ENCODE assay signal across 19 cellular contexts in genomic region chr2:66448592-66448991, GRCh38. TPM values are rescaled to one million over a fixed set of nuclear protein-coding genes. Genes with fewer than 3 reads are reported as not detected.
"Had no signal": no experiment of that assay in that cellular context is flagged by ENCODE, and none has a peak within 500 bp of the region (broad histone marks: within the 10 kb centered on the region; RNA-seq: fewer than 3 reads in every experiment).

No MANE protein-coding gene starts in this region.

- H3K4me3 Mint-ChIP-seq: activated CD4-positive, alpha-beta T cell treated with anti-CD3 and anti-CD28 coated beads for 36 hours; activated CD8-positive, alpha-beta T cell treated with anti-CD3 and anti-CD28 coated beads for 36 hours; activated naive CD4-positive, alpha-beta T cell treated with anti-CD3 and anti-CD28 coated beads, Interleukin-2, amount 50 U/mL, for 24 hours; activated T-cell treated with anti-CD3 and anti-CD28 coated beads, Interleukin-2, amount 50 U/mL, for 4 hours; natural killer cell treated with Interleukin-12 subunit alpha and Interleukin-12 subunit beta and Interleukin-15 and Interleukin-18, amount 100 ng/mL, for 72 hours; stimulated activated naive CD8-positive, alpha-beta T cell treated with anti-CD3 and anti-CD28 coated beads, Interleukin-15, Interleukin-2, amounts not matched to agents 100 ng/mL and 50 ng/mL, for 24 hours had no signal

- H3K9me3 Mint-ChIP-seq: activated CD8-positive, alpha-beta T cell treated with anti-CD3 and anti-CD28 coated beads for 36 hours; activated T-cell treated with anti-CD3 and anti-CD28 coated beads, Interleukin-2, amount 50 U/mL, for 4 hours; natural killer cell treated with Interleukin-12 subunit alpha and Interleukin-12 subunit beta and Interleukin-15 and Interleukin-18, amount 100 ng/mL, for 72 hours; stimulated activated naive CD8-positive, alpha-beta T cell treated with anti-CD3 and anti-CD28 coated beads, Interleukin-15, Interleukin-2, amounts not matched to agents 100 ng/mL and 50 ng/mL, for 24 hours had no signal

- H3K9me3 ChIP-seq: colonic mucosa, gastrocnemius medialis, heart left ventricle, left ventricle myocardium inferior, mucosa of descending colon, prostate gland, suprapubic skin, upper lobe of left lung had no signal

- H3K27me3 ChIP-seq: colonic mucosa, gastrocnemius medialis, right lobe of liver had no signal

- DNase-seq: activated CD4-positive, alpha-beta T cell treated with anti-CD3 and anti-CD28 coated beads for 36 hours; activated CD8-positive, alpha-beta T cell treated with anti-CD3 and anti-CD28 coated beads for 36 hours; activated effector memory CD4-positive, alpha-beta T cell treated with Interleukin-2 at 50 U/mL for 16 hours; activated T-cell treated with anti-CD3 and anti-CD28 coated beads, Interleukin-2, amount 50 U/mL, for 4 hours; caudate nucleus; colonic mucosa; gastrocnemius medialis; heart left ventricle; left ventricle myocardium inferior; mucosa of descending colon; nucleus accumbens; right lobe of liver; T-helper 2 cell; upper lobe of left lung had no signal

- ATAC-seq: activated CD4-positive, alpha-beta T cell treated with anti-CD3 and anti-CD28 coated beads for 36 hours; activated CD8-positive, alpha-beta T cell treated with anti-CD3 and anti-CD28 coated beads for 36 hours; activated T-cell treated with anti-CD3 and anti-CD28 coated beads, Interleukin-2, amount 50 U/mL, for 4 hours; gastrocnemius medialis; heart left ventricle; mucosa of descending colon; natural killer cell treated with Interleukin-12 subunit alpha and Interleukin-12 subunit beta and Interleukin-15 and Interleukin-18, amount 100 ng/mL, for 72 hours; right lobe of liver had no signal

- H3K27ac Mint-ChIP-seq: activated CD4-positive, alpha-beta T cell treated with anti-CD3 and anti-CD28 coated beads for 36 hours; activated CD8-positive, alpha-beta T cell treated with anti-CD3 and anti-CD28 coated beads for 36 hours; activated naive CD4-positive, alpha-beta T cell treated with anti-CD3 and anti-CD28 coated beads, Interleukin-2, amount 50 U/mL, for 24 hours; natural killer cell treated with Interleukin-12 subunit alpha and Interleukin-12 subunit beta and Interleukin-15 and Interleukin-18, amount 100 ng/mL, for 72 hours; stimulated activated naive CD8-positive, alpha-beta T cell treated with anti-CD3 and anti-CD28 coated beads, Interleukin-15, Interleukin-2, amounts not matched to agents 100 ng/mL and 50 ng/mL, for 24 hours had no signal

- H3K27ac ChIP-seq: colonic mucosa, gastrocnemius medialis, left ventricle myocardium inferior, right lobe of liver, suprapubic skin had no signal

- H3K4me1 ChIP-seq: colonic mucosa, gastrocnemius medialis, prostate gland, right lobe of liver had no signal

- H3K36me3 ChIP-seq: colonic mucosa, left ventricle myocardium inferior, prostate gland, right lobe of liver, upper lobe of left lung had no signal

- H3K36me3 Mint-ChIP-seq: activated naive CD4-positive, alpha-beta T cell treated with anti-CD3 and anti-CD28 coated beads, Interleukin-2, amount 50 U/mL, for 24 hours; natural killer cell treated with Interleukin-12 subunit alpha and Interleukin-12 subunit beta and Interleukin-15 and Interleukin-18, amount 100 ng/mL, for 72 hours had no signal

- H3K4me1 Mint-ChIP-seq: activated CD4-positive, alpha-beta T cell treated with anti-CD3 and anti-CD28 coated beads for 36 hours; activated naive CD4-positive, alpha-beta T cell treated with anti-CD3 and anti-CD28 coated beads, Interleukin-2, amount 50 U/mL, for 24 hours had no signal

- H3K4me3 ChIP-seq: colonic mucosa, gastrocnemius medialis, heart left ventricle, left ventricle myocardium inferior, mucosa of descending colon, prostate gland, right lobe of liver, suprapubic skin had no signal

RNA-seq across cellular contexts. Expression of gene MEIS1, which starts 13.7 kb away (rescaled TPM):
- total RNA-seq: activated CD4-positive, alpha-beta T cell treated with anti-CD3 and anti-CD28 coated beads for 36 hours; activated CD8-positive, alpha-beta T cell treated with anti-CD3 and anti-CD28 coated beads for 36 hours had no signal
